In genomic region chrX:45954026-45954425, GRCh38 we compare ENCODE assay signal across 1 cellular context.
TF ChIP-seq lines count a peak whose summit lies in the region.

No MANE protein-coding gene starts in this region.

TF ChIP-seq in H1, 55 proteins besides CTCF, POLR2A, EP300 and RAD21:
- TF ChIP-seq EZH2 (IDR thresholded peaks at IDR 0.05; ENCODE audit: low read depth, low read length, severe bottlenecking) = no peak
- no peak for TF ChIP-seq GABPA (IDR thresholded peaks at IDR 0.05; ENCODE audit: borderline replicate concordance, insufficient read depth, low read length)
- no peak for TF ChIP-seq SIRT6 (IDR thresholded peaks at IDR 0.05; ENCODE audit: low read length)
- no peak for TF ChIP-seq CBX5 (IDR thresholded peaks at IDR 0.05; ENCODE audit: low read depth, low read length)
- TF ChIP-seq TCF12 (IDR thresholded peaks at IDR 0.05; ENCODE audit: low read depth, low read length) = no peak
- no peak for TF ChIP-seq USF2 (IDR thresholded peaks at IDR 0.05; ENCODE audit: low read length)
- no peak for TF ChIP-seq CTBP2 (IDR thresholded peaks at IDR 0.05; ENCODE audit: borderline replicate concordance, insufficient read depth, insufficient read length, low read length)
- TF ChIP-seq RFX5 (IDR thresholded peaks at IDR 0.05; ENCODE audit: borderline replicate concordance, low read depth, low read length) = no peak
- no peak for TF ChIP-seq JUND (IDR thresholded peaks at IDR 0.05; ENCODE audit: low read length)
- no peak for TF ChIP-seq RBBP5 (IDR thresholded peaks at IDR 0.05; ENCODE audit: borderline replicate concordance, low read depth, low read length)
- no peak for TF ChIP-seq YY1 (IDR thresholded peaks at IDR 0.05; ENCODE audit: low read depth, low read length)
- TF ChIP-seq CBX8 (IDR thresholded peaks at IDR 0.05; ENCODE audit: borderline replicate concordance, low read depth, low read length) = no peak
- TF ChIP-seq PHF8 (conservative IDR thresholded peaks at IDR 0.05; ENCODE audit: low read depth, low read length) = no peak
- TF ChIP-seq RXRA (IDR thresholded peaks at IDR 0.05; ENCODE audit: insufficient read depth, low read depth, low read length) = no peak
- no peak for TF ChIP-seq MAFK (IDR thresholded peaks at IDR 0.05; ENCODE audit: low read depth, low read length)
- TF ChIP-seq HDAC2 (IDR thresholded peaks at IDR 0.05; ENCODE audit: borderline replicate concordance in 1 of 2, low read depth in 2 of 2, low read length in 2 of 2) = no peak
- no peak for TF ChIP-seq CHD7 (IDR thresholded peaks at IDR 0.05; ENCODE audit: insufficient replicate concordance, low read length)
- TF ChIP-seq BCL11A (IDR thresholded peaks at IDR 0.05; ENCODE audit: low read depth in 2 of 2, low read length in 2 of 2) = no peak
- TF ChIP-seq CHD2 (IDR thresholded peaks at IDR 0.05; ENCODE audit: low read length) = no peak
TF ChIP-seq in H1: peak in this region for 0.
